In the genomic region with DNA sequence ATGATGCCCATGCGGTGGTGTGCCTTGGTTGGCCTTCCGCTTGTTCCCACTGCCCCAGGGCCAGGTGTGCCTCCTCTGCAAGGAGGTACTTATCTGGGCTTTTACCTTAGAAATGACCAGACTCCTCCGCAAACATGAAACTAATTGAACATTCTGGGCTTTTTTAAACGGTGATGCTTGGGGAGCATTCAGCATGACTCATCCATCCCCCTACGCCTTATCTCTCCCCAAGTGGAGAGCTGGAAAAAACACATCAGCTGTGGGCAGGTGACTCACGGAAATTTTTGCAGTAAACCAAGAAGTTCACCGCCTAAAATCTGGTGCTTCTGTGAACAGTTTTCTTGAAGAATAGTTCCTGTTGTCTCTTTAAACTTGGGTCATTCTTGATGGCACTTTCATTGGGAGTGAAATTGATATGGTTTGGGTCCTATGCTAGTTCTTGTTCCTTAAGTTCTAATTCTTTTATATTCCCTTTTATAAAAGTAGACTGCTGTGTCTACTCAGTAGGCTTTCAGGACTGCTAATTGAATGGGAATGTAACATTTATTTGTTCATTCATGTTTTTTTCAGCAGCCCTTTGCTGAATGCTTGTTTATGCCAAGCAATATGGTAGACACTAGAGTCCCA, we compare ENCODE assay signal across 10 cellular contexts. TPM values are rescaled to one million over a fixed set of nuclear protein-coding genes. Genes with fewer than 3 reads are reported as not detected.
DNase-seq lines count a peak whose midpoint lies in the region; ATAC-seq and TF ChIP-seq lines count a peak whose summit lies in the region.
"Had no signal": no experiment of that assay in that cellular context is flagged by ENCODE, and none has a peak within 500 bp of the region (broad histone marks: within the 10 kb centered on the region; RNA-seq: fewer than 3 reads in every experiment).

No MANE protein-coding gene starts in this region.

- H3K9ac ChIP-seq in fibroblast of lung (ENCODE audit: insufficient read depth, low read length) = no peak overlapping the region

- H3K36me3 ChIP-seq in fibroblast of lung (ENCODE audit: control insufficient read depth, insufficient read depth, low read length) = peaks cover 30% of the 10 kb centered on the region
- H3K36me3 ChIP-seq: uterus had no signal

- TF ChIP-seq CTCF in fibroblast of lung (conservative IDR thresholded peaks at IDR 0.05 in 1 of 2, IDR thresholded peaks at IDR 0.05 in 1 of 2; ENCODE audit: low read depth in 1 of 2, low read length in 2 of 2) = no peak

- H3K27me3 ChIP-seq in fibroblast of lung (ENCODE audit: control insufficient read depth, insufficient read depth, low read length) = no peaks in the 10 kb centered on the region
- H3K27me3 ChIP-seq: uterus had no signal

- no peak overlapping the region for H3K4me2 ChIP-seq in fibroblast of lung (ENCODE audit: extremely low read depth, insufficient read depth, low read length)

- no peak for TF ChIP-seq POLR2A in GM18505 (IDR thresholded peaks at IDR 0.05; ENCODE audit: borderline replicate concordance, extremely low read depth, insufficient read depth, insufficient read length)

- no peak overlapping the region for H2AFZ ChIP-seq in fibroblast of lung (ENCODE audit: low read length)

- no peaks in the 10 kb centered on the region for H3K79me2 ChIP-seq in fibroblast of lung (ENCODE audit: control insufficient read depth, insufficient read depth, low read length)

- H3K27ac ChIP-seq in fibroblast of lung (ENCODE audit: insufficient read depth, low read length) = no peak overlapping the region
- H3K27ac ChIP-seq: uterus had no signal

- H3K4me3 ChIP-seq in fibroblast of lung (replicated peaks in 1 of 4; ENCODE audit: control extremely low read depth in 1 of 4, insufficient read depth in 1 of 4, low read depth in 3 of 4, low read length in 4 of 4) = no peak overlapping the region
- H3K4me3 ChIP-seq: uterus had no signal

- ATAC-seq in HG03135 (IDR thresholded peaks at IDR 0.05; ENCODE audit: unreplicated experiment) = no peak
- ATAC-seq in HG03025 (IDR thresholded peaks at IDR 0.05; ENCODE audit: low FRiP score, unreplicated experiment) = no peak
- ATAC-seq in GM18505 (IDR thresholded peaks at IDR 0.05; ENCODE audit: unreplicated experiment) = no peak

- peaks cover 2% of the 10 kb centered on the region for H3K4me1 ChIP-seq in fibroblast of lung (ENCODE audit: control insufficient read depth, extremely low read depth, insufficient read depth, low read length)
- H3K4me1 ChIP-seq: uterus had no signal

- DNase-seq in HS-5 (ENCODE audit: low read depth) = peak; percentile 65
- DNase-seq in activated CD8-positive, alpha-beta memory T cell treated with anti-CD3 and anti-CD28 coated beads, Interleukin-2, amount 50 U/mL, for 24 hours (ENCODE audit: extremely low read depth) = peak; percentile 77
- DNase-seq in fibroblast of lung (ENCODE audit: low read depth in 2 of 2) = peak; percentile 49 to 97
- DNase-seq in stimulated activated CD8-positive, alpha-beta memory T cell treated with anti-CD3 and anti-CD28 coated beads, Interleukin-2, amount 100 ng/mL, for 48 hours (ENCODE audit: low read depth in 2 of 2) = peak; percentile 50 to 79
- DNase-seq in AML-193 (lab: John Stamatoyannopoulos, UW) = no peak
- DNase-seq: NCI-H748 treated with DMSO at 0.1 percent for 48 hours, uterus had no signal

- no peaks in the 10 kb centered on the region for H4K20me1 ChIP-seq in fibroblast of lung (ENCODE audit: control insufficient read depth, extremely low read depth, insufficient read depth, low read length)

- no peaks in the 10 kb centered on the region for H3K9me3 ChIP-seq in fibroblast of lung (ENCODE audit: control insufficient read depth, insufficient read depth, low read depth, low read length)
- H3K9me3 ChIP-seq: uterus had no signal

RNA-seq across cellular contexts. Expression of a gene that starts 39.6 kb away (rescaled TPM):
- total RNA-seq in fibroblast of lung = 53.7 and 58.3 TPM in 2 replicates
- polyA plus RNA-seq in fibroblast of lung = 125 and 150 TPM in 2 replicates
- polyA plus RNA-seq in fibroblast of lung (2012) = 60.6 and 79.4 TPM in 2 replicates
- 124 and 149 TPM in 2 replicates for polyA minus RNA-seq in fibroblast of lung (ENCODE audit: low replicate concordance)

Comparison
In these comparisons a context has a peak if more than half of its experiments do, and no peak if none do; other contexts are left out.
1. DNase-seq: peak in HS-5 (single experiment), activated CD8-positive, alpha-beta memory T cell treated with anti-CD3 and anti-CD28 coated beads, Interleukin-2, amount 50 U/mL, for 24 hours (single experiment), fibroblast of lung (2 of 2) and stimulated activated CD8-positive, alpha-beta memory T cell treated with anti-CD3 and anti-CD28 coated beads, Interleukin-2, amount 100 ng/mL, for 48 hours (2 of 2); none in AML-193 (0 of 2).